In the genomic region with DNA sequence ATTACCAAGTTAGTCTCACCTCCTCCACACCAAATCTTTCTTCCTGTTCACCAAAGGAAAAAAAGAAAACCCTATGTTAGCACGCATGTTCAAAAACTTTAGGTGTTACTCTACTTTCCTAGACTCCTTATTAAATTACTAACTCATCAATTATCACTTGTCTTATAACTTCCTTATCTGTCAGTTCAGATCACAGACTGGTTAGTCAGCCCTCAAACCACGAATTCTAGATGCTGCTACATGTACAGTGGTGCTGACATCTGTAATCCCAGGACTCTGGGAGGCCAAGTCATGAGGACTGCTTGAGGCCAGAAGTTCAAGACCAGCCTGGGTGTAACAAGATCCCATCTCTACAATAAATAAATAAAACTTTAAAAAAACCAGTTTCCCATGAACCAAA, we compare ENCODE assay signal across 1 cellular context.
TF ChIP-seq lines count a peak whose summit lies in the region.

No MANE protein-coding gene starts in this region.

TF ChIP-seq in K562, 482 proteins besides CTCF, POLR2A, EP300 and RAD21 (continued from another document):
- TF ChIP-seq, protein P1, sequence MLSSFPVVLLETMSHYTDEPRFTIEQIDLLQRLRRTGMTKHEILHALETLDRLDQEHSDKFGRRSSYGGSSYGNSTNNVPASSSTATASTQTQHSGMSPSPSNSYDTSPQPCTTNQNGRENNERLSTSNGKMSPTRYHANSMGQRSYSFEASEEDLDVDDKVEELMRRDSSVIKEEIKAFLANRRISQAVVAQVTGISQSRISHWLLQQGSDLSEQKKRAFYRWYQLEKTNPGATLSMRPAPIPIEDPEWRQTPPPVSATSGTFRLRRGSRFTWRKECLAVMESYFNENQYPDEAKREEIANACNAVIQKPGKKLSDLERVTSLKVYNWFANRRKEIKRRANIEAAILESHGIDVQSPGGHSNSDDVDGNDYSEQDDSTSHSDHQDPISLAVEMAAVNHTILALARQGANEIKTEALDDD (IDR thresholded peaks at IDR 0.05) = peak; percentile 98
- TF ChIP-seq ADNP (tag; IDR thresholded peaks at IDR 0.05) = peak; percentile 68; the same call in 1 of the 2 replicates
- TF ChIP-seq ZNF699 (CRISPR knock-in tag; IDR thresholded peaks at IDR 0.05; ENCODE audit: insufficient replicate concordance) = no peak
- TF ChIP-seq, protein P2, sequence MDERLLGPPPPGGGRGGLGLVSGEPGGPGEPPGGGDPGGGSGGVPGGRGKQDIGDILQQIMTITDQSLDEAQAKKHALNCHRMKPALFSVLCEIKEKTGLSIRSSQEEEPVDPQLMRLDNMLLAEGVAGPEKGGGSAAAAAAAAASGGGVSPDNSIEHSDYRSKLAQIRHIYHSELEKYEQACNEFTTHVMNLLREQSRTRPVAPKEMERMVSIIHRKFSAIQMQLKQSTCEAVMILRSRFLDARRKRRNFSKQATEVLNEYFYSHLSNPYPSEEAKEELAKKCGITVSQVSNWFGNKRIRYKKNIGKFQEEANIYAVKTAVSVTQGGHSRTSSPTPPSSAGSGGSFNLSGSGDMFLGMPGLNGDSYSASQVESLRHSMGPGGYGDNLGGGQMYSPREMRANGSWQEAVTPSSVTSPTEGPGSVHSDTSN (CRISPR knock-in tag; IDR thresholded peaks at IDR 0.05; ENCODE audit: low read depth) = no peak
- TF ChIP-seq, protein P2 (tag; conservative IDR thresholded peaks at IDR 0.05; ENCODE audit: low read depth) = peak; percentile 46; the same call in 1 of the 2 replicates
- TF ChIP-seq ZNF766 (CRISPR knock-in tag; conservative IDR thresholded peaks at IDR 0.05) = no peak
- TF ChIP-seq SMARCE1 (IDR thresholded peaks at IDR 0.05) = peak; percentile 26; the same call in 1 of the 2 replicates
- no peak for TF ChIP-seq E2F3 (CRISPR knock-in tag; IDR thresholded peaks at IDR 0.05)
- no peak for TF ChIP-seq DNMT1 (IDR thresholded peaks at IDR 0.05)
- no peak for TF ChIP-seq XRCC3 (IDR thresholded peaks at IDR 0.05)
- TF ChIP-seq FOSL1 (tag; conservative IDR thresholded peaks at IDR 0.05) = peak; percentile 44; the same call in 1 of the 2 replicates
- TF ChIP-seq CBX3 (IDR thresholded peaks at IDR 0.05; ENCODE audit: borderline replicate concordance in 1 of 2, low read length in 2 of 2) = no peak
- no peak for TF ChIP-seq TRIM24 (IDR thresholded peaks at IDR 0.05)
- no peak for TF ChIP-seq CREM (IDR thresholded peaks at IDR 0.05; ENCODE audit: low read depth)
- TF ChIP-seq, protein P3, sequence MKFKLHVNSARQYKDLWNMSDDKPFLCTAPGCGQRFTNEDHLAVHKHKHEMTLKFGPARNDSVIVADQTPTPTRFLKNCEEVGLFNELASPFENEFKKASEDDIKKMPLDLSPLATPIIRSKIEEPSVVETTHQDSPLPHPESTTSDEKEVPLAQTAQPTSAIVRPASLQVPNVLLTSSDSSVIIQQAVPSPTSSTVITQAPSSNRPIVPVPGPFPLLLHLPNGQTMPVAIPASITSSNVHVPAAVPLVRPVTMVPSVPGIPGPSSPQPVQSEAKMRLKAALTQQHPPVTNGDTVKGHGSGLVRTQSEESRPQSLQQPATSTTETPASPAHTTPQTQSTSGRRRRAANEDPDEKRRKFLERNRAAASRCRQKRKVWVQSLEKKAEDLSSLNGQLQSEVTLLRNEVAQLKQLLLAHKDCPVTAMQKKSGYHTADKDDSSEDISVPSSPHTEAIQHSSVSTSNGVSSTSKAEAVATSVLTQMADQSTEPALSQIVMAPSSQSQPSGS (CRISPR knock-in tag; IDR thresholded peaks at IDR 0.05) = no peak
- TF ChIP-seq BHLHE40 (IDR thresholded peaks at IDR 0.05; ENCODE audit: low read length) = no peak
- peak; percentile 24; the same call in 1 of the 2 replicates for TF ChIP-seq DPF2 (IDR thresholded peaks at IDR 0.05)
- TF ChIP-seq ESRRB (CRISPR knock-in tag; IDR thresholded peaks at IDR 0.05; ENCODE audit: borderline replicate concordance) = no peak
- TF ChIP-seq RBM25 (IDR thresholded peaks at IDR 0.05; ENCODE audit: low read depth, low read length, severe bottlenecking) = peak; percentile 51
- TF ChIP-seq ZNF316 (IDR thresholded peaks at IDR 0.05) = peak; percentile 78
- TF ChIP-seq ZNF282 (CRISPR knock-in tag; IDR thresholded peaks at IDR 0.05) = no peak
- no peak for TF ChIP-seq SIX5 (IDR thresholded peaks at IDR 0.05; ENCODE audit: borderline replicate concordance in 1 of 2, insufficient read depth in 1 of 2, low read depth in 1 of 2, low read length in 2 of 2)
- TF ChIP-seq ZKSCAN1 (IDR thresholded peaks at IDR 0.05; ENCODE audit: low read depth, low read length) = no peak
